6 cellular contexts compared by ENCODE assay signal in the genomic region with DNA sequence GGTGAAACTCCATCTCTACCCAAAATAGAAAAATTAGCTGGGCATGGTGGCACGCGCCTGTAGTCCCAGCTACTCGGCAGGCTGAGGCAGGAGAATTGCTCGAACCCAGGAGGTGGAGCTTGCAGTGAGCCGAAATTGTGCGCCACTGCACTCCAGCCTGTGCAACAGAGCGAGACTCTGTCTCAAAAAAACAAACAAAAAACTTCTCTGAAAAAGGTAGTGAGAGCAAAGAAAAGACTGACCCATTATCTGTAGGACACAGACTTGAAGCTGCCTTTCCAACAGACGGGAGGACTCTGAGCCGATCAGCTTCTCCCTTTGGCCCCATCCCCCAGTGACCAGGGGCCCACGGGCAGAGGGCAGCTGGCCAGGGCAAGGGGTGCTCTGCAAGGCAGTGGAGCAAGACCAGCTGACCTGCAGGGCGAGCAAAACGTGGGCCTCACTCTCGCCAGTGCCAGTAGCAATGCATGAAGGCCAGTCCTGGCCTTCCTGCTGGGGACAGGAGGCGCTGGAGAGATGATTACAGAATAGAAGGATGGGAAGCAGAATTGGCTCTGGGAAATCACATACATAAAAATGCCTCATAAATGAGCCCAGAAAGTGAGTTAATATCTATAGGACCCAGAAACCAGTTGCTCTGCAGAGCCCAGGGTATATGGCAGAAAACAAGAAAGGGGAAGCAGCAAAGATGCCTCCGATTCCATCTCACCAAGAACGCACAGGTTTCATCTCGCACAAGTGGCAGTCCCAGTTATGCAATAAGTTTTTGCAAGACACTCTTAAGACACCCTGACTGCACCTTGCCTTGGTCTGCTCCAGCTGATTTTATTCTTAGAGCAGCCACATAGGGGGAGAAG. TPM values are rescaled to one million over a fixed set of nuclear protein-coding genes. Genes with fewer than 3 reads are reported as not detected.
DNase-seq lines count a peak whose midpoint lies in the region; ATAC-seq, FAIRE-seq and TF ChIP-seq lines count a peak whose summit lies in the region.

No MANE protein-coding gene starts in this region.

- peak overlapping the region; percentile 99 for H3K4me3 ChIP-seq in AG04449 (ENCODE audit: low read depth, low read length)
- peak overlapping the region; percentile 89 for H3K4me3 ChIP-seq in OCI-LY7 (ENCODE audit: low read depth, low read length, poor library complexity, severe bottlenecking)
- peak overlapping the region; percentile 95 to 97 for H3K4me3 ChIP-seq in kidney (ENCODE audit: low read length in 2 of 2)

- H2AFZ ChIP-seq in OCI-LY7 (ENCODE audit: low read length) = no peak overlapping the region

- H3K4me1 ChIP-seq in OCI-LY7 (ENCODE audit: insufficient read depth, low read length, poor library complexity, severe bottlenecking) (peaks cover 76% of the 10 kb centered on the region), kidney (ENCODE audit: control insufficient read depth in 1 of 2, insufficient read depth in 1 of 2, low read depth in 1 of 2, low read length in 2 of 2) (peaks cover 44 to 64% of the 10 kb centered on the region in 2 donors)

- peaks cover 31% of the 10 kb centered on the region; the same call in 1 of the 2 replicates for H4K20me1 ChIP-seq in OCI-LY7 (ENCODE audit: insufficient read depth, low read length)

- peaks cover 82% of the 10 kb centered on the region for H3K79me2 ChIP-seq in OCI-LY7 (ENCODE audit: insufficient read depth, low read depth, low read length)

- no peak for TF ChIP-seq CTCF in AG04449 (IDR thresholded peaks at IDR 0.05; ENCODE audit: insufficient read depth, low read length, missing control alignments)
- TF ChIP-seq CTCF in OCI-LY7 (conservative IDR thresholded peaks at IDR 0.05; ENCODE audit: low read length) = no peak; the same call in 1 of the 2 replicates
- TF ChIP-seq CTCF in kidney (IDR thresholded peaks at IDR 0.05; ENCODE audit: borderline replicate concordance, extremely low read depth, insufficient read depth) = no peak

- ATAC-seq in GM18511 (IDR thresholded peaks at IDR 0.05; ENCODE audit: unreplicated experiment) = no peak

- DNase-seq in AG04449 (ENCODE audit: low read depth, low spot score) = no peak
- peak; percentile 66 for DNase-seq in OCI-LY7 (ENCODE audit: low spot score)
- no peak for DNase-seq in kidney
- DNase-seq in islet precursor cell = no peak
- DNase-seq in NCI-H1417 (lab: John Stamatoyannopoulos, UW) = no peak

- H3K9me3 ChIP-seq in OCI-LY7 (ENCODE audit: low read length) (no peaks in the 10 kb centered on the region), kidney (ENCODE audit: control insufficient read depth in 1 of 2, low read length in 2 of 2) (no peaks in the 10 kb centered on the region)

- H3K9ac ChIP-seq in kidney (ENCODE audit: low read length in 2 of 2) = peak overlapping the region; percentile 26 to 86

- POLR2A ChIA-PET in AG04449 (lab: Yijun Ruan, JAX) (interaction anchor here (0.6 to 4.3 kb wide), 6 partner anchors 7 to 849 kb away, joined by 3 to 61 read pairs (median 6); a partner anchor contains a TSS), OCI-LY7 (lab: Charles Lee) (interaction anchor here (1.6 to 8.8 kb wide), 3 partner anchors 13 to 25 kb away, joined by 4 to 115 read pairs (median 90); no protein-coding TSS in a partner anchor)

- no peak for FAIRE-seq in kidney (lab: Jason Lieb, UNC)

- no TSS peak for BruUV-seq in OCI-LY7 (replicated peaks; lab: Mats Ljungman, UMichigan)

- H3K27ac ChIP-seq in OCI-LY7 (ENCODE audit: low read depth, low read length, poor library complexity, severe bottlenecking) = peak overlapping the region; percentile 97
- peak overlapping the region; percentile 58 to 86 for H3K27ac ChIP-seq in kidney (ENCODE audit: low read depth in 2 of 2, low read length in 2 of 2)

- H3K4me2 ChIP-seq in OCI-LY7 (ENCODE audit: low read length) = peak overlapping the region; percentile 96

- no peaks in the 10 kb centered on the region for H3K9me2 ChIP-seq in OCI-LY7 (ENCODE audit: insufficient read depth, low read length)

- peaks cover 60% of the 10 kb centered on the region for H3K36me3 ChIP-seq in OCI-LY7 (ENCODE audit: insufficient read depth, low read length)
- H3K36me3 ChIP-seq in kidney (ENCODE audit: control insufficient read depth in 1 of 2, insufficient read depth in 2 of 2, low read length in 2 of 2) = peaks cover 0 to 10% of the 10 kb centered on the region in 2 donors

- CTCF ChIA-PET in AG04449 (lab: Yijun Ruan, JAX) (interaction anchor here (1.4 to 28.0 kb wide), 6 partner anchors 9 to 139 kb away, joined by 5 to 1375 read pairs (median 20); a partner anchor contains a TSS), OCI-LY7 (lab: Charles Lee; ENCODE audit: unreplicated experiment) (interaction anchor here (0.8 to 1.8 kb wide), 7 partner anchors 8 to 27 kb away, joined by 3 to 7 read pairs (median 4); no protein-coding TSS in a partner anchor)

- intact Hi-C loops in OCI-LY7 (cut with micrococcal nuclease; ENCODE audit: unreplicated experiment) (loop anchor here (1.0 to 5.0 kb wide), 4 partner anchors 17 to 133 kb away; a partner anchor contains a TSS), kidney (cut with DNase I) (no loop called here)

RNA-seq across cellular contexts. Expression of a gene that starts 2.8 kb away (rescaled TPM):
- 101 and 107 TPM in 2 replicates for total RNA-seq in OCI-LY7 (2014; rRNA removed; shearing (Covaris generic))
- 153 and 177 TPM in 2 replicates for total RNA-seq in OCI-LY7 (2022)
- 76.1 TPM for total RNA-seq in kidney
- polyA plus RNA-seq in kidney (ENCODE audit: insufficient read depth, low read depth, low replicate concordance) = 48.9 TPM

RNA-seq across cellular contexts. Expression of a gene that starts 31.1 kb away (rescaled TPM):
- total RNA-seq in OCI-LY7 (2014; rRNA removed; shearing (Covaris generic)) = 4.9 TPM in 2 replicates
- total RNA-seq in OCI-LY7 (2022) (3.5 and 5.1 TPM in 2 replicates), kidney (20.7 TPM)
- 4.5 TPM for polyA plus RNA-seq in kidney (ENCODE audit: insufficient read depth, low read depth, low replicate concordance)

RNA-seq across cellular contexts. Expression of a gene that starts 41.4 kb away (rescaled TPM):
- 18.1 and 29.0 TPM in 2 replicates for total RNA-seq in OCI-LY7 (2014; rRNA removed; shearing (Covaris generic))
- total RNA-seq in OCI-LY7 (2022) (28.2 and 28.7 TPM in 2 replicates), kidney (26.9 TPM)
- 16.8 TPM for polyA plus RNA-seq in kidney (ENCODE audit: insufficient read depth, low read depth, low replicate concordance)

RNA-seq across cellular contexts. Expression of a gene that starts 48.9 kb away (rescaled TPM):
- total RNA-seq in OCI-LY7 (2014; rRNA removed; shearing (Covaris generic)) = 8.6 and 8.8 TPM in 2 replicates
- total RNA-seq in OCI-LY7 (2022) = 13.3 and 16.2 TPM in 2 replicates
- 21.2 TPM for total RNA-seq in kidney
- 16.8 TPM for polyA plus RNA-seq in kidney (ENCODE audit: insufficient read depth, low read depth, low replicate concordance)
